9 cellular contexts compared by ENCODE assay signal in genomic region chr6:141464490-141464889, GRCh38.
DNase-seq lines count a peak whose midpoint lies in the region; ATAC-seq, FAIRE-seq and TF ChIP-seq lines count a peak whose summit lies in the region.
"Had no signal": no experiment of that assay in that cellular context is flagged by ENCODE, and none has a peak within 500 bp of the region (broad histone marks: within the 10 kb centered on the region; RNA-seq: fewer than 3 reads in every experiment).

No MANE protein-coding gene starts in this region.

- POLR2A ChIA-PET in activated CD4-positive, alpha-beta T cell treated with anti-CD3 and anti-CD28 coated beads for 36 hours (lab: Charles Lee) = no interaction called here

- no peak for FAIRE-seq in small intestine (lab: Jason Lieb, UNC)

- no peak for TF ChIP-seq POLR2A in GM18505 (IDR thresholded peaks at IDR 0.05; ENCODE audit: borderline replicate concordance, extremely low read depth, insufficient read depth, insufficient read length)
- TF ChIP-seq POLR2A in spleen (IDR thresholded peaks at IDR 0.05) = no peak

- H3K27ac Mint-ChIP-seq in activated CD4-positive, alpha-beta T cell treated with anti-CD3 and anti-CD28 coated beads for 36 hours = no peak overlapping the region

- no peak overlapping the region for H3K4me3 Mint-ChIP-seq in activated CD4-positive, alpha-beta T cell treated with anti-CD3 and anti-CD28 coated beads for 36 hours

- H3K9me3 ChIP-seq in small intestine (ENCODE audit: control insufficient read depth, low read depth) (no peaks in the 10 kb centered on the region), spleen (no peaks in the 10 kb centered on the region)

- H3K36me3 ChIP-seq in small intestine (ENCODE audit: control insufficient read depth in 2 of 2, insufficient read depth in 2 of 2, low read length in 2 of 2) = no peaks in the 10 kb centered on the region
- no peaks in the 10 kb centered on the region for H3K36me3 ChIP-seq in spleen

- H3K4me1 ChIP-seq in small intestine (ENCODE audit: control insufficient read depth in 2 of 2, insufficient read depth in 1 of 2, low read depth in 1 of 2, low read length in 1 of 2) (no peaks in the 10 kb centered on the region), spleen (peaks cover 0 to 14% (median 0%) of the 10 kb centered on the region in 6 donors)

- H3K27me3 ChIP-seq in small intestine (ENCODE audit: control insufficient read depth in 2 of 2, insufficient read depth in 2 of 2, low read length in 2 of 2) = no peaks in the 10 kb centered on the region
- no peaks in the 10 kb centered on the region for H3K27me3 ChIP-seq in spleen (replicated peaks in 1 of 7)

- H3K27ac ChIP-seq in small intestine (ENCODE audit: low read depth in 1 of 2, low read length in 1 of 2) (no peak overlapping the region), spleen (no peak overlapping the region)
- H3K27ac ChIP-seq: epithelial cell of prostate had no signal

- no peaks in the 10 kb centered on the region for H3K27me3 Mint-ChIP-seq in activated CD4-positive, alpha-beta T cell treated with anti-CD3 and anti-CD28 coated beads for 36 hours

- DNase-seq in NCI-H187 treated with DMSO at 0.1 percent for 48 hours (lab: John Stamatoyannopoulos, UW) = peak; percentile 87
- DNase-seq in choroid plexus epithelial cell (ENCODE audit: low read depth) = peak; percentile 89
- DNase-seq in small intestine = peak; percentile 4
- DNase-seq in activated CD4-positive, alpha-beta T cell treated with anti-CD3 and anti-CD28 coated beads for 36 hours = no peak
- DNase-seq in spleen = no peak
- DNase-seq in COLO829 (ENCODE audit: low spot score) = no peak

- intact Hi-C loops in activated CD4-positive, alpha-beta T cell treated with anti-CD3 and anti-CD28 coated beads for 36 hours (cut with DNase I, micrococcal nuclease) = no loop called here
- intact Hi-C loops in spleen (cut with DNase I; ENCODE audit: low total_unique reads) = no loop called here

- H3K4me1 Mint-ChIP-seq in activated CD4-positive, alpha-beta T cell treated with anti-CD3 and anti-CD28 coated beads for 36 hours = peaks cover 12% of the 10 kb centered on the region

- CTCF ChIA-PET in activated CD4-positive, alpha-beta T cell treated with anti-CD3 and anti-CD28 coated beads for 36 hours (lab: Charles Lee) = interaction anchor here (0.9 kb wide), 1 partner anchor 19 kb away, joined by 3 read pairs; no protein-coding TSS in a partner anchor

- no peak for TF ChIP-seq CTCF in choroid plexus epithelial cell (conservative IDR thresholded peaks at IDR 0.05; ENCODE audit: low read depth, low read length)
- no peak for TF ChIP-seq CTCF in spleen (IDR thresholded peaks at IDR 0.05 in 8 of 11, conservative IDR thresholded peaks at IDR 0.05 in 3 of 11)

- H3K36me3 Mint-ChIP-seq in activated CD4-positive, alpha-beta T cell treated with anti-CD3 and anti-CD28 coated beads for 36 hours (ENCODE audit: low read depth) = no peaks in the 10 kb centered on the region

- H3K4me3 ChIP-seq in choroid plexus epithelial cell (ENCODE audit: low read depth, low read length) (no peak overlapping the region), small intestine (ENCODE audit: low read depth in 1 of 2, low read length in 2 of 2) (no peak overlapping the region), spleen (no peak overlapping the region)

- 21 to 28% (median 24%) methylated on average over 2 of the region's 2 CpGs for WGBS in small intestine, 3 donors
- 41 to 59% (median 44%) methylated on average over 2 of the region's 2 CpGs for WGBS in spleen, 5 donors

- ATAC-seq in GM18505 (IDR thresholded peaks at IDR 0.05; ENCODE audit: unreplicated experiment) = peak; percentile 70
- peak; percentile 87 for ATAC-seq in HG02678 (IDR thresholded peaks at IDR 0.05; ENCODE audit: unreplicated experiment)
- ATAC-seq in activated CD4-positive, alpha-beta T cell treated with anti-CD3 and anti-CD28 coated beads for 36 hours = no peak

- H3K9me3 Mint-ChIP-seq in activated CD4-positive, alpha-beta T cell treated with anti-CD3 and anti-CD28 coated beads for 36 hours (ENCODE audit: low read depth) = no peaks in the 10 kb centered on the region

Comparison
In these comparisons a context has a peak if more than half of its experiments do, and no peak if none do; other contexts are left out.
1. DNase-seq: peak in NCI-H187 treated with DMSO at 0.1 percent for 48 hours (single experiment), choroid plexus epithelial cell (single experiment) and small intestine (single experiment); none in activated CD4-positive, alpha-beta T cell treated with anti-CD3 and anti-CD28 coated beads for 36 hours (single experiment), spleen (single experiment) and COLO829 (single experiment).